Comparison of ENCODE assay signal across 1 cellular context in the genomic region with DNA sequence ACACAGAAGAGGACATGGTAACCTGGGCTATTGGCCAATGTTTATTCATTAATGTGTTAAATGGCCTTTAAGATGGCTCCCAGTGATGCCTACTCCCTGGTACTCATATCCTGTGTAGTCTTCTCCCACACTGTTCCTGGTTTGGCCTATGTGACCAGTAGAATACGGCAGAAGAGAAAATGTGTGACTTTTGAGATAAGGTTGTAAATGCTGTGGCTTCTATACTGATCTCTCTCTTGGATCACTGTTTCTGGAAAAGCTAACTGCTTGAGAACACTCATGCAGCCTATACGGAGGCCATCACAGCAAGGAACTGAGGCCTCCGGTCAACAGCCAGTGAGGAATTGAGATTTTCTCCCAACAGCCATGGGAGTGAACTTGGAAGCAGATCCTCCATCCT.
A peak's percentile ranks its signal among the peaks of the same experiment; 100 is the strongest.
TF ChIP-seq lines count a peak whose summit lies in the region.

No MANE protein-coding gene starts in this region.

TF ChIP-seq in K562, 482 proteins besides CTCF, POLR2A, EP300 and RAD21 (continued from another document and continues in another):
- TF ChIP-seq DMBX1 (CRISPR knock-in tag; IDR thresholded peaks at IDR 0.05; ENCODE audit: borderline replicate concordance): peak; percentile 52; the same call in 1 of the 2 replicates
- no peak for TF ChIP-seq ZKSCAN1 (IDR thresholded peaks at IDR 0.05; ENCODE audit: low read depth, low read length)
- TF ChIP-seq SMAD1 (IDR thresholded peaks at IDR 0.05; ENCODE audit: low read depth, low read length, partially characterized antibody): no peak
- no peak for TF ChIP-seq MITF (IDR thresholded peaks at IDR 0.05)
- TF ChIP-seq ZBTB7A (IDR thresholded peaks at IDR 0.05; ENCODE audit: borderline replicate concordance, control insufficient read depth, low read depth, low read length): no peak
- TF ChIP-seq TFAM (CRISPR knock-in tag; conservative IDR thresholded peaks at IDR 0.05): no peak
- TF ChIP-seq, protein P1, sequence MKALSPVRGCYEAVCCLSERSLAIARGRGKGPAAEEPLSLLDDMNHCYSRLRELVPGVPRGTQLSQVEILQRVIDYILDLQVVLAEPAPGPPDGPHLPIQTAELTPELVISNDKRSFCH (CRISPR knock-in tag; IDR thresholded peaks at IDR 0.05): no peak
- TF ChIP-seq, protein P1 (tag; IDR thresholded peaks at IDR 0.05): 0 out of 2 replicates have a peak, but pooled peaks have one; percentile 32
- TF ChIP-seq, protein P2, sequence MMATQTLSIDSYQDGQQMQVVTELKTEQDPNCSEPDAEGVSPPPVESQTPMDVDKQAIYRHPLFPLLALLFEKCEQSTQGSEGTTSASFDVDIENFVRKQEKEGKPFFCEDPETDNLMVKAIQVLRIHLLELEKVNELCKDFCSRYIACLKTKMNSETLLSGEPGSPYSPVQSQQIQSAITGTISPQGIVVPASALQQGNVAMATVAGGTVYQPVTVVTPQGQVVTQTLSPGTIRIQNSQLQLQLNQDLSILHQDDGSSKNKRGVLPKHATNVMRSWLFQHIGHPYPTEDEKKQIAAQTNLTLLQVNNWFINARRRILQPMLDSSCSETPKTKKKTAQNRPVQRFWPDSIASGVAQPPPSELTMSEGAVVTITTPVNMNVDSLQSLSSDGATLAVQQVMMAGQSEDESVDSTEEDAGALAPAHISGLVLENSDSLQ (IDR thresholded peaks at IDR 0.05): no peak
- TF ChIP-seq PML (IDR thresholded peaks at IDR 0.05; ENCODE audit: low read length): 0 out of 2 replicates have a peak, but pooled peaks have one; percentile 26
- TF ChIP-seq, protein P3, sequence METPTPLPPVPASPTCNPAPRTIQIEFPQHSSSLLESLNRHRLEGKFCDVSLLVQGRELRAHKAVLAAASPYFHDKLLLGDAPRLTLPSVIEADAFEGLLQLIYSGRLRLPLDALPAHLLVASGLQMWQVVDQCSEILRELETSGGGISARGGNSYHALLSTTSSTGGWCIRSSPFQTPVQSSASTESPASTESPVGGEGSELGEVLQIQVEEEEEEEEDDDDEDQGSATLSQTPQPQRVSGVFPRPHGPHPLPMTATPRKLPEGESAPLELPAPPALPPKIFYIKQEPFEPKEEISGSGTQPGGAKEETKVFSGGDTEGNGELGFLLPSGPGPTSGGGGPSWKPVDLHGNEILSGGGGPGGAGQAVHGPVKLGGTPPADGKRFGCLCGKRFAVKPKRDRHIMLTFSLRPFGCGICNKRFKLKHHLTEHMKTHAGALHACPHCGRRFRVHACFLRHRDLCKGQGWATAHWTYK (CRISPR knock-in tag; IDR thresholded peaks at IDR 0.05): peak; percentile 46; the same call in 1 of the 2 replicates
- 0 out of 2 replicates have a peak, but pooled peaks have one; percentile 8 for TF ChIP-seq LCOR (CRISPR knock-in tag; IDR thresholded peaks at IDR 0.05)
- TF ChIP-seq KLF1 (tag; IDR thresholded peaks at IDR 0.05): no peak
- TF ChIP-seq HNRNPUL1 (IDR thresholded peaks at IDR 0.05; ENCODE audit: low read length): no peak
- no peak for TF ChIP-seq VEZF1 (CRISPR knock-in tag; IDR thresholded peaks at IDR 0.05)
- TF ChIP-seq SMAD4 (CRISPR knock-in tag; conservative IDR thresholded peaks at IDR 0.05): peak; percentile 32; the same call in 1 of the 2 replicates
- no peak for TF ChIP-seq NFE2L1 (tag; IDR thresholded peaks at IDR 0.05; ENCODE audit: borderline replicate concordance, low read depth)
- TF ChIP-seq, protein P4, sequence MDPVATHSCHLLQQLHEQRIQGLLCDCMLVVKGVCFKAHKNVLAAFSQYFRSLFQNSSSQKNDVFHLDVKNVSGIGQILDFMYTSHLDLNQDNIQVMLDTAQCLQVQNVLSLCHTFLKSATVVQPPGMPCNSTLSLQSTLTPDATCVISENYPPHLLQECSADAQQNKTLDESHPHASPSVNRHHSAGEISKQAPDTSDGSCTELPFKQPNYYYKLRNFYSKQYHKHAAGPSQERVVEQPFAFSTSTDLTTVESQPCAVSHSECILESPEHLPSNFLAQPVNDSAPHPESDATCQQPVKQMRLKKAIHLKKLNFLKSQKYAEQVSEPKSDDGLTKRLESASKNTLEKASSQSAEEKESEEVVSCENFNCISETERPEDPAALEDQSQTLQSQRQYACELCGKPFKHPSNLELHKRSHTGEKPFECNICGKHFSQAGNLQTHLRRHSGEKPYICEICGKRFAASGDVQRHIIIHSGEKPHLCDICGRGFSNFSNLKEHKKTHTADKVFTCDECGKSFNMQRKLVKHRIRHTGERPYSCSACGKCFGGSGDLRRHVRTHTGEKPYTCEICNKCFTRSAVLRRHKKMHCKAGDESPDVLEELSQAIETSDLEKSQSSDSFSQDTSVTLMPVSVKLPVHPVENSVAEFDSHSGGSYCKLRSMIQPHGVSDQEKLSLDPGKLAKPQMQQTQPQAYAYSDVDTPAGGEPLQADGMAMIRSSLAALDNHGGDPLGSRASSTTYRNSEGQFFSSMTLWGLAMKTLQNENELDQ (CRISPR knock-in tag; IDR thresholded peaks at IDR 0.05; ENCODE audit: borderline replicate concordance): no peak
- TF ChIP-seq, protein P5, sequence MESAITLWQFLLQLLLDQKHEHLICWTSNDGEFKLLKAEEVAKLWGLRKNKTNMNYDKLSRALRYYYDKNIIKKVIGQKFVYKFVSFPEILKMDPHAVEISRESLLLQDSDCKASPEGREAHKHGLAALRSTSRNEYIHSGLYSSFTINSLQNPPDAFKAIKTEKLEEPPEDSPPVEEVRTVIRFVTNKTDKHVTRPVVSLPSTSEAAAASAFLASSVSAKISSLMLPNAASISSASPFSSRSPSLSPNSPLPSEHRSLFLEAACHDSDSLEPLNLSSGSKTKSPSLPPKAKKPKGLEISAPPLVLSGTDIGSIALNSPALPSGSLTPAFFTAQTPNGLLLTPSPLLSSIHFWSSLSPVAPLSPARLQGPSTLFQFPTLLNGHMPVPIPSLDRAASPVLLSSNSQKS (CRISPR knock-in tag; IDR thresholded peaks at IDR 0.05): no peak
- TF ChIP-seq ZNF75A (CRISPR knock-in tag; IDR thresholded peaks at IDR 0.05): peak; percentile 88
- TF ChIP-seq RNF2 (IDR thresholded peaks at IDR 0.05): no peak
- TF ChIP-seq ZNF583 (CRISPR knock-in tag; IDR thresholded peaks at IDR 0.05): 0 out of 2 replicates have a peak, but pooled peaks have one; percentile 44
- TF ChIP-seq KDM1A (IDR thresholded peaks at IDR 0.05): peak; percentile 33 to 52; a peak in 3 of 4 replicates
- no peak for TF ChIP-seq USF2 (CRISPR knock-in tag; IDR thresholded peaks at IDR 0.05)
- TF ChIP-seq HMG20A (CRISPR knock-in tag; conservative IDR thresholded peaks at IDR 0.05): no peak
- TF ChIP-seq NCOR1 (IDR thresholded peaks at IDR 0.05): peak; percentile 57
- no peak for TF ChIP-seq ZNF134 (CRISPR knock-in tag; conservative IDR thresholded peaks at IDR 0.05)
- peak; percentile 84 for TF ChIP-seq CBFA2T3 (IDR thresholded peaks at IDR 0.05)
- TF ChIP-seq CC2D1A (IDR thresholded peaks at IDR 0.05): no peak
- TF ChIP-seq HDAC2 (IDR thresholded peaks at IDR 0.05): 0 out of 2 replicates have a peak, but pooled peaks have one; percentile 44
- peak; percentile 83 for TF ChIP-seq TCF3 (CRISPR knock-in tag; IDR thresholded peaks at IDR 0.05)
- TF ChIP-seq POLR2AphosphoS5 (IDR thresholded peaks at IDR 0.05; ENCODE audit: control insufficient read depth, insufficient read depth, low read depth, low read length): peak; percentile 49; the same call in 1 of the 2 replicates
- TF ChIP-seq CXXC5 (CRISPR knock-in tag; IDR thresholded peaks at IDR 0.05): no peak; the same call in 1 of the 2 replicates
- no peak for TF ChIP-seq KLF10 (CRISPR knock-in tag; IDR thresholded peaks at IDR 0.05)
- TF ChIP-seq ZBTB8A (IDR thresholded peaks at IDR 0.05; ENCODE audit: partially characterized antibody): no peak
- 0 out of 4 replicates have a peak, but pooled peaks of 1 of the 2 experiments have one; percentile 29 for TF ChIP-seq SRF (CRISPR knock-in tag; IDR thresholded peaks at IDR 0.05)
- TF ChIP-seq, protein P6, sequence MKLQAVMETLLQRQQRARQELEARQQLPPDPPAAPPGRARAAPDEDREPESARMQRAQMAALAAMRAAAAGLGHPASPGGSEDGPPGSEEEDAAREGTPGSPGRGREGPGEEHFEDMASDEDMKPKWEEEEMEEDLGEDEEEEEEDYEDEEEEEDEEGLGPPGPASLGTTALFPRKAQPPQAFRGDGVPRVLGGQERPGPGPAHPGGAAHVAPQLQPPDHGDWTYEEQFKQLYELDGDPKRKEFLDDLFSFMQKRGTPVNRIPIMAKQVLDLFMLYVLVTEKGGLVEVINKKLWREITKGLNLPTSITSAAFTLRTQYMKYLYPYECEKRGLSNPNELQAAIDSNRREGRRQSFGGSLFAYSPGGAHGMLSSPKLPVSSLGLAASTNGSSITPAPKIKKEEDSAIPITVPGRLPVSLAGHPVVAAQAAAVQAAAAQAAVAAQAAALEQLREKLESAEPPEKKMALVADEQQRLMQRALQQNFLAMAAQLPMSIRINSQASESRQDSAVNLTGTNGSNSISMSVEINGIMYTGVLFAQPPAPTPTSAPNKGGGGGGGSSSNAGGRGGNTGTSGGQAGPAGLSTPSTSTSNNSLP (IDR thresholded peaks at IDR 0.05; ENCODE audit: borderline replicate concordance, low read depth, low read length): 0 out of 2 replicates have a peak, but pooled peaks have one; percentile 55
- TF ChIP-seq NBN (IDR thresholded peaks at IDR 0.05; ENCODE audit: low read depth): peak; percentile 52; the same call in 1 of the 2 replicates
- no peak for TF ChIP-seq MCM5 (IDR thresholded peaks at IDR 0.05; ENCODE audit: low read depth)
- TF ChIP-seq, protein P7, sequence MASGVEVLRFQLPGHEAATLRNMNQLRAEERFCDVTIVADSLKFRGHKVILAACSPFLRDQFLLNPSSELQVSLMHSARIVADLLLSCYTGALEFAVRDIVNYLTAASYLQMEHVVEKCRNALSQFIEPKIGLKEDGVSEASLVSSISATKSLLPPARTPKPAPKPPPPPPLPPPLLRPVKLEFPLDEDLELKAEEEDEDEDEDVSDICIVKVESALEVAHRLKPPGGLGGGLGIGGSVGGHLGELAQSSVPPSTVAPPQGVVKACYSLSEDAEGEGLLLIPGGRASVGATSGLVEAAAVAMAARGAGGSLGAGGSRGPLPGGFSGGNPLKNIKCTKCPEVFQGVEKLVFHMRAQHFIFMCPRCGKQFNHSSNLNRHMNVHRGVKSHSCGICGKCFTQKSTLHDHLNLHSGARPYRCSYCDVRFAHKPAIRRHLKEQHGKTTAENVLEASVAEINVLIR (CRISPR knock-in tag; IDR thresholded peaks at IDR 0.05): 0 out of 2 replicates have a peak, but pooled peaks have one; percentile 30
- no peak for TF ChIP-seq RBM17 (IDR thresholded peaks at IDR 0.05; ENCODE audit: borderline replicate concordance, low read depth, low read length)
- peak in 1 of 2 experiments; percentile 64; a peak in 2 of 4 replicates for TF ChIP-seq HDAC1 (IDR thresholded peaks at IDR 0.05)
- 0 out of 2 replicates have a peak, but pooled peaks have one; percentile 14 for TF ChIP-seq MBD2 (IDR thresholded peaks at IDR 0.05; ENCODE audit: borderline replicate concordance, low read depth)
- no peak for TF ChIP-seq ZFPM2 (CRISPR knock-in tag; IDR thresholded peaks at IDR 0.05)
- peak; percentile 38; the same call in 1 of the 2 replicates for TF ChIP-seq MTA2 (IDR thresholded peaks at IDR 0.05; ENCODE audit: low read depth)
- TF ChIP-seq, protein P8, sequence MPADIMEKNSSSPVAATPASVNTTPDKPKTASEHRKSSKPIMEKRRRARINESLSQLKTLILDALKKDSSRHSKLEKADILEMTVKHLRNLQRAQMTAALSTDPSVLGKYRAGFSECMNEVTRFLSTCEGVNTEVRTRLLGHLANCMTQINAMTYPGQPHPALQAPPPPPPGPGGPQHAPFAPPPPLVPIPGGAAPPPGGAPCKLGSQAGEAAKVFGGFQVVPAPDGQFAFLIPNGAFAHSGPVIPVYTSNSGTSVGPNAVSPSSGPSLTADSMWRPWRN (IDR thresholded peaks at IDR 0.05; ENCODE audit: low read depth): no peak
- TF ChIP-seq TAL1 (IDR thresholded peaks at IDR 0.05): peak; percentile 59
- TF ChIP-seq, protein P9, sequence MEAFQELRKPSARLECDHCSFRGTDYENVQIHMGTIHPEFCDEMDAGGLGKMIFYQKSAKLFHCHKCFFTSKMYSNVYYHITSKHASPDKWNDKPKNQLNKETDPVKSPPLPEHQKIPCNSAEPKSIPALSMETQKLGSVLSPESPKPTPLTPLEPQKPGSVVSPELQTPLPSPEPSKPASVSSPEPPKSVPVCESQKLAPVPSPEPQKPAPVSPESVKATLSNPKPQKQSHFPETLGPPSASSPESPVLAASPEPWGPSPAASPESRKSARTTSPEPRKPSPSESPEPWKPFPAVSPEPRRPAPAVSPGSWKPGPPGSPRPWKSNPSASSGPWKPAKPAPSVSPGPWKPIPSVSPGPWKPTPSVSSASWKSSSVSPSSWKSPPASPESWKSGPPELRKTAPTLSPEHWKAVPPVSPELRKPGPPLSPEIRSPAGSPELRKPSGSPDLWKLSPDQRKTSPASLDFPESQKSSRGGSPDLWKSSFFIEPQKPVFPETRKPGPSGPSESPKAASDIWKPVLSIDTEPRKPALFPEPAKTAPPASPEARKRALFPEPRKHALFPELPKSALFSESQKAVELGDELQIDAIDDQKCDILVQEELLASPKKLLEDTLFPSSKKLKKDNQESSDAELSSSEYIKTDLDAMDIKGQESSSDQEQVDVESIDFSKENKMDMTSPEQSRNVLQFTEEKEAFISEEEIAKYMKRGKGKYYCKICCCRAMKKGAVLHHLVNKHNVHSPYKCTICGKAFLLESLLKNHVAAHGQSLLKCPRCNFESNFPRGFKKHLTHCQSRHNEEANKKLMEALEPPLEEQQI (IDR thresholded peaks at IDR 0.05): no peak
